Comparison of ENCODE assay signal across 8 cellular contexts in genomic region chr9:41354978-41355377, GRCh38.
DNase-seq lines count a peak whose midpoint lies in the region; ATAC-seq and TF ChIP-seq lines count a peak whose summit lies in the region.
"Not testable (repeated sequence)": the region's sequence is repeated elsewhere in the genome, so short reads cannot be mapped to it uniquely, and the experiment has no call there.

No MANE protein-coding gene starts in this region.

- peak overlapping the region; percentile 64 to 85 (median 73) for H3K4me3 Mint-ChIP-seq in CD8-positive, alpha-beta memory T cell
- H3K4me3 Mint-ChIP-seq in activated CD4-positive, alpha-beta T cell treated with anti-CD3 and anti-CD28 coated beads, Interleukin-2, amount 10 ng/mL, durations not matched to agents 7 days and 5 days, result peak overlapping the region; percentile 65
- peak overlapping the region; percentile 63 for H3K4me3 Mint-ChIP-seq in activated T-helper 1 cell treated with anti-CD3 and anti-CD28 coated beads, Interleukin-12 subunit alpha, Interleukin-12 subunit beta, Interleukin-2, Interleukin-4 antibody, amounts not matched to agents 30 ng/mL and 10 ng/mL and 1 ng/mL, durations not matched to agents 14 hours and 24 hours and 36 hours

- H2AFZ ChIP-seq in OCI-LY7 (ENCODE audit: low read length), result not testable (repeated sequence)

- H3K4me1 Mint-ChIP-seq in CD8-positive, alpha-beta memory T cell; activated CD4-positive, alpha-beta T cell treated with anti-CD3 and anti-CD28 coated beads, Interleukin-2, amount 10 ng/mL, durations not matched to agents 7 days and 5 days; activated T-helper 1 cell treated with anti-CD3 and anti-CD28 coated beads, Interleukin-12 subunit alpha, Interleukin-12 subunit beta, Interleukin-2, Interleukin-4 antibody, amounts not matched to agents 30 ng/mL and 10 ng/mL and 1 ng/mL, durations not matched to agents 14 hours and 24 hours and 36 hours (ENCODE audit: low read depth): not testable (repeated sequence)

- H3K27me3 Mint-ChIP-seq in CD8-positive, alpha-beta memory T cell; activated CD4-positive, alpha-beta T cell treated with anti-CD3 and anti-CD28 coated beads, Interleukin-2, amount 10 ng/mL, durations not matched to agents 7 days and 5 days; activated T-helper 1 cell treated with anti-CD3 and anti-CD28 coated beads, Interleukin-12 subunit alpha, Interleukin-12 subunit beta, Interleukin-2, Interleukin-4 antibody, amounts not matched to agents 30 ng/mL and 10 ng/mL and 1 ng/mL, durations not matched to agents 14 hours and 24 hours and 36 hours (ENCODE audit: insufficient read depth): not testable (repeated sequence)

- H3K9me3 Mint-ChIP-seq in CD8-positive, alpha-beta memory T cell; activated CD4-positive, alpha-beta T cell treated with anti-CD3 and anti-CD28 coated beads, Interleukin-2, amount 10 ng/mL, durations not matched to agents 7 days and 5 days; activated T-helper 1 cell treated with anti-CD3 and anti-CD28 coated beads, Interleukin-12 subunit alpha, Interleukin-12 subunit beta, Interleukin-2, Interleukin-4 antibody, amounts not matched to agents 30 ng/mL and 10 ng/mL and 1 ng/mL, durations not matched to agents 14 hours and 24 hours and 36 hours: not testable (repeated sequence)

- H3K27ac ChIP-seq in CD8-positive, alpha-beta memory T cell (ENCODE audit: low read depth, low read length); heart right ventricle; psoas muscle; suprapubic skin: not testable (repeated sequence)
- H3K27ac ChIP-seq in OCI-LY7 (ENCODE audit: low read depth, low read length, poor library complexity, severe bottlenecking) (peak overlapping the region; percentile 19), breast epithelium (peak overlapping the region in 1 of 2 donors; percentile 40)

- not testable (repeated sequence) for BruUV-seq in OCI-LY7 (replicated peaks; lab: Mats Ljungman, UMichigan)

- CTCF ChIA-PET in CD8-positive, alpha-beta memory T cell (lab: Charles Lee); OCI-LY7 (lab: Charles Lee; ENCODE audit: unreplicated experiment); activated CD4-positive, alpha-beta T cell treated with anti-CD3 and anti-CD28 coated beads, Interleukin-2, amount 10 ng/mL, durations not matched to agents 7 days and 5 days (lab: Charles Lee): not testable (repeated sequence)

- not testable (repeated sequence) for TF ChIP-seq CTCF in OCI-LY7 (conservative IDR thresholded peaks at IDR 0.05; ENCODE audit: low read length); breast epithelium (IDR thresholded peaks at IDR 0.05); heart right ventricle (IDR thresholded peaks at IDR 0.05); psoas muscle (IDR thresholded peaks at IDR 0.05); suprapubic skin (IDR thresholded peaks at IDR 0.05)

- not testable (repeated sequence) for H4K20me1 ChIP-seq in OCI-LY7 (ENCODE audit: insufficient read depth, low read length)

- H3K36me3 ChIP-seq in CD8-positive, alpha-beta memory T cell (ENCODE audit: insufficient read depth, low read length); OCI-LY7 (ENCODE audit: insufficient read depth, low read length); breast epithelium; heart right ventricle; psoas muscle (ENCODE audit: insufficient read depth in 1 of 2, low read depth in 1 of 2); suprapubic skin: not testable (repeated sequence)

- not testable (repeated sequence) for H3K36me3 Mint-ChIP-seq in CD8-positive, alpha-beta memory T cell; activated CD4-positive, alpha-beta T cell treated with anti-CD3 and anti-CD28 coated beads, Interleukin-2, amount 10 ng/mL, durations not matched to agents 7 days and 5 days (ENCODE audit: low read depth); activated T-helper 1 cell treated with anti-CD3 and anti-CD28 coated beads, Interleukin-12 subunit alpha, Interleukin-12 subunit beta, Interleukin-2, Interleukin-4 antibody, amounts not matched to agents 30 ng/mL and 10 ng/mL and 1 ng/mL, durations not matched to agents 14 hours and 24 hours and 36 hours (ENCODE audit: low read depth)

- not testable (repeated sequence) for H3K79me2 ChIP-seq in OCI-LY7 (ENCODE audit: insufficient read depth, low read depth, low read length)

- ATAC-seq in heart right ventricle, psoas muscle: not testable (repeated sequence)

- H3K27me3 ChIP-seq in CD8-positive, alpha-beta memory T cell (ENCODE audit: insufficient read depth, low read length, poor library complexity, severe bottlenecking); breast epithelium; heart right ventricle; psoas muscle (ENCODE audit: insufficient read depth in 3 of 3, low read length in 2 of 3); suprapubic skin: not testable (repeated sequence)

- WGBS in heart right ventricle, 2 donors, result 0 to 57% methylated on average over 2 to 5 of the region's 19 CpGs
- WGBS in psoas muscle, 3 donors, result 0 to 28% methylated on average over 2 to 3 of the region's 19 CpGs; no CpG with 5 or more reads in 1 of the 3 donors
- WGBS in suprapubic skin, result 0% methylated on average over 3 of the region's 19 CpGs

- not testable (repeated sequence) for H3K9me3 ChIP-seq in CD8-positive, alpha-beta memory T cell (ENCODE audit: low read length); OCI-LY7 (ENCODE audit: low read length); breast epithelium; heart right ventricle; psoas muscle; suprapubic skin

- H3K4me1 ChIP-seq in CD8-positive, alpha-beta memory T cell (ENCODE audit: insufficient read depth, low read length); OCI-LY7 (ENCODE audit: insufficient read depth, low read length, poor library complexity, severe bottlenecking); breast epithelium; heart right ventricle; psoas muscle: not testable (repeated sequence)
- H3K4me1 ChIP-seq in suprapubic skin, result peaks cover 11% of the 10 kb centered on the region

- not testable (repeated sequence) for H3K4me3 ChIP-seq in CD8-positive, alpha-beta memory T cell (ENCODE audit: low read length); OCI-LY7 (ENCODE audit: low read depth, low read length, poor library complexity, severe bottlenecking)
- peak overlapping the region in 2 of 3 donors; percentile 42 to 44 for H3K4me3 ChIP-seq in breast epithelium
- H3K4me3 ChIP-seq in heart right ventricle, result peak overlapping the region in 7 of 10 donors; percentile 17 to 47 (median 26)
- H3K4me3 ChIP-seq in psoas muscle, result peak overlapping the region; percentile 46
- peak overlapping the region; percentile 32 for H3K4me3 ChIP-seq in suprapubic skin

- POLR2A ChIA-PET in CD8-positive, alpha-beta memory T cell (lab: Charles Lee); OCI-LY7 (lab: Charles Lee); activated CD4-positive, alpha-beta T cell treated with anti-CD3 and anti-CD28 coated beads, Interleukin-2, amount 10 ng/mL, durations not matched to agents 7 days and 5 days (lab: Charles Lee): not testable (repeated sequence)

- DNase-seq in CD8-positive, alpha-beta memory T cell, result peak in 3 of 5 donors; percentile 41 to 58 (median 46)
- DNase-seq in OCI-LY7 (ENCODE audit: low spot score), result peak; percentile 4
- DNase-seq in activated CD4-positive, alpha-beta T cell treated with anti-CD3 and anti-CD28 coated beads, Interleukin-2, amount 10 ng/mL, durations not matched to agents 7 days and 5 days; activated T-helper 1 cell treated with anti-CD3 and anti-CD28 coated beads, Interleukin-12 subunit alpha, Interleukin-12 subunit beta, Interleukin-2, Interleukin-4 antibody, amounts not matched to agents 30 ng/mL and 10 ng/mL and 1 ng/mL, durations not matched to agents 14 hours and 24 hours and 36 hours (ENCODE audit: low spot score); breast epithelium (ENCODE audit: low spot score in 2 of 2); heart right ventricle; psoas muscle; suprapubic skin (ENCODE audit: low spot score in 2 of 2): not testable (repeated sequence)

- TF ChIP-seq POLR2A in breast epithelium (IDR thresholded peaks at IDR 0.05); suprapubic skin (IDR thresholded peaks at IDR 0.05): not testable (repeated sequence)

- not testable (repeated sequence) for H3K4me2 ChIP-seq in OCI-LY7 (ENCODE audit: low read length)

- not testable (repeated sequence) for TF ChIP-seq EP300 in suprapubic skin (IDR thresholded peaks at IDR 0.05)

- H3K27ac Mint-ChIP-seq in CD8-positive, alpha-beta memory T cell, result peak overlapping the region in 3 of 8 donors; percentile 54 to 69 (median 58)
- H3K27ac Mint-ChIP-seq in activated CD4-positive, alpha-beta T cell treated with anti-CD3 and anti-CD28 coated beads, Interleukin-2, amount 10 ng/mL, durations not matched to agents 7 days and 5 days, result peak overlapping the region; percentile 88
- peak overlapping the region; percentile 82 for H3K27ac Mint-ChIP-seq in activated T-helper 1 cell treated with anti-CD3 and anti-CD28 coated beads, Interleukin-12 subunit alpha, Interleukin-12 subunit beta, Interleukin-2, Interleukin-4 antibody, amounts not matched to agents 30 ng/mL and 10 ng/mL and 1 ng/mL, durations not matched to agents 14 hours and 24 hours and 36 hours

- intact Hi-C loops in OCI-LY7 (cut with micrococcal nuclease; ENCODE audit: unreplicated experiment); activated T-helper 1 cell treated with anti-CD3 and anti-CD28 coated beads, Interleukin-12 subunit alpha, Interleukin-12 subunit beta, Interleukin-2, Interleukin-4 antibody, amounts not matched to agents 30 ng/mL and 10 ng/mL and 1 ng/mL, durations not matched to agents 14 hours and 24 hours and 36 hours (cut with micrococcal nuclease); breast epithelium (cut with DNase I; ENCODE audit: low total_unique reads); heart right ventricle (cut with DNase I); psoas muscle (cut with DNase I): not testable (repeated sequence)

- not testable (repeated sequence) for H3K9me2 ChIP-seq in OCI-LY7 (ENCODE audit: insufficient read depth, low read length)
